8 cellular contexts compared by ENCODE assay signal in the genomic region with DNA sequence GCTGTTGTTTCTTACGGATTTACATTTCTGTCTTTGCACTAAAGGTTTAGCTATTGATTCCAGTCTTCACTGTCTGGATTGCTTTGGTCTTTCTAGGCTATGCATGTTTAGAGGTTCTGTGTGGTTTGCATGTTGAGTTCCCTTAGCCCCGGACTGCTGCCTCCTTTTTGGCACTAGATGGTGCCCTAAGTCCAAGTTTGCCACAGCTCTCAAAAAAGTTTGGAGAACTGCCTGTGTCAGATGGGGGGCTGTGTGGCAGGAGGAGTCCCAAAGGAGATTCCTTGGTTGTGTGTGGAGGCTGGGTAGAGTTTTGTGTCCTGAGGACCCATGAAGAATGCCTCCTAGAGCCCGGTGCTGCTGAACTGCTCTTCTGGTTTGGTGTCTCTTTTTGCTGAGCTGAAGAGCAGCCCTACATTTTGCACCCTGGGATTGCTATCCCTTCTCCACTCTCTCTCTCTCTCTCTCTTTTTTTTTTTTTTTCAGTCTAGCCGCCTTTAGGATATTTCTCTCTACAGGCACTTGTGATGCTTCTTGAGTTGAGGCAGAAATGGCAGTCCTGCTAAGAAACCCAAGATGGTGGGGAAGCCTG.
DNase-seq lines count a peak whose midpoint lies in the region; ATAC-seq, FAIRE-seq and TF ChIP-seq lines count a peak whose summit lies in the region.

No MANE protein-coding gene starts in this region.

- no peak overlapping the region for H3K27ac ChIP-seq in tibial artery

- H3K27ac Mint-ChIP-seq in activated naive CD8-positive, alpha-beta T cell treated with anti-CD3 and anti-CD28 coated beads, Interleukin-2, amount 50 U/mL, for 24 hours: no peak overlapping the region

- H3K27me3 Mint-ChIP-seq in activated naive CD8-positive, alpha-beta T cell treated with anti-CD3 and anti-CD28 coated beads, Interleukin-2, amount 50 U/mL, for 24 hours: peaks cover 21% of the 10 kb centered on the region

- H3K9me3 ChIP-seq in tibial artery: no peaks in the 10 kb centered on the region

- no peak overlapping the region for H3K4me3 ChIP-seq in AG09309 (ENCODE audit: control insufficient read depth, low read depth, low read length)
- no peak overlapping the region for H3K4me3 ChIP-seq in tibial artery

- peak; percentile 93 for ATAC-seq in HG02852 (IDR thresholded peaks at IDR 0.05; ENCODE audit: unreplicated experiment)
- ATAC-seq in activated naive CD8-positive, alpha-beta T cell treated with anti-CD3 and anti-CD28 coated beads, Interleukin-2, amount 50 U/mL, for 24 hours: peak; percentile 61

- no peaks in the 10 kb centered on the region for H3K36me3 ChIP-seq in tibial artery

- intact Hi-C loops in tibial artery (cut with DNase I; ENCODE audit: low total_unique reads): loop anchor here (5.0 kb wide), 1 partner anchor 381 kb away; no protein-coding TSS in a partner anchor

- no peak overlapping the region for H3K4me3 Mint-ChIP-seq in activated naive CD8-positive, alpha-beta T cell treated with anti-CD3 and anti-CD28 coated beads, Interleukin-2, amount 50 U/mL, for 24 hours

- peak; percentile 90 for FAIRE-seq in GM12892 (lab: Jason Lieb, UNC)

- peaks cover 6% of the 10 kb centered on the region for H3K4me1 Mint-ChIP-seq in activated naive CD8-positive, alpha-beta T cell treated with anti-CD3 and anti-CD28 coated beads, Interleukin-2, amount 50 U/mL, for 24 hours

- H3K4me1 ChIP-seq in tibial artery: peaks cover 0 to 4% (median 0%) of the 10 kb centered on the region in 4 donors

- H3K27me3 ChIP-seq in tibial artery: no peaks in the 10 kb centered on the region

- no peaks in the 10 kb centered on the region for H3K9me3 Mint-ChIP-seq in activated naive CD8-positive, alpha-beta T cell treated with anti-CD3 and anti-CD28 coated beads, Interleukin-2, amount 50 U/mL, for 24 hours

- DNase-seq in AG09309 (ENCODE audit: low read depth) (peak; percentile 25), GM12892 (ENCODE audit: insufficient read length) (no peak), NCI-H82 (lab: John Stamatoyannopoulos, UW) (peak; percentile 73), iPS DF 4.7 (ENCODE audit: extremely low read depth, low spot score) (peak; percentile 56), tibial artery (peak in 1 of 2 donors; percentile 32), DMS79 (lab: John Stamatoyannopoulos, UW) (no peak)
- peak; percentile 16 for DNase-seq in activated naive CD8-positive, alpha-beta T cell treated with anti-CD3 and anti-CD28 coated beads, Interleukin-2, amount 50 U/mL, for 24 hours

- no peak for TF ChIP-seq POLR2A in GM12892 (IDR thresholded peaks at IDR 0.05; ENCODE audit: low read depth, low read length)

- TF ChIP-seq CTCF in AG09309 (IDR thresholded peaks at IDR 0.05; ENCODE audit: control insufficient read depth, insufficient read depth, low read depth, low read length, missing control alignments): peak; percentile 95
- TF ChIP-seq CTCF in tibial artery (IDR thresholded peaks at IDR 0.05): peak; percentile 25 to 42

- H3K36me3 Mint-ChIP-seq in activated naive CD8-positive, alpha-beta T cell treated with anti-CD3 and anti-CD28 coated beads, Interleukin-2, amount 50 U/mL, for 24 hours (ENCODE audit: low read depth): no peaks in the 10 kb centered on the region

Comparison
In these comparisons a context has a peak if more than half of its experiments do, and no peak if none do; other contexts are left out.
1. DNase-seq: peak in AG09309 (single experiment), NCI-H82 (single experiment), activated naive CD8-positive, alpha-beta T cell treated with anti-CD3 and anti-CD28 coated beads, Interleukin-2, amount 50 U/mL, for 24 hours (single experiment) and iPS DF 4.7 (single experiment); none in GM12892 (single experiment) and DMS79 (single experiment).